In the genomic region with DNA sequence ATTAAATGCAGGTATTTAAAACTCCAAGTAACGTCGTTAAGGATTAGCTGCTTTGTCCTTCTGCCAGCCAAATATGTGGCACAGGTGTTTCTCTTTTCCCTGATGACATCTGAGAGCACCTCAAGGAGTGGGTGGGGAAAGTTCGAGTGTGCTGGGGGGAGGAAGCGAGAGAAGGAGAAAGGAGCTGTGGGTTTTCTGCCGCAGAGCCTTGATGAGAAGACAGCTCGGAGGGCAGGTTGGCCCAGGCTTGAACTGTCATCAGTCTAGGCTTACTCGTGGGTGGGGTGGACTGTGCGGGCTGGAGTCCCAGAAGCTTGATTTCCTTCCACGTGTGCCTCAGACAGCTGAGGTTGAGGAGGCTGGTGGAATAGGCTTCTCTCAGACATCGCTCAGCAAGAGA, we compare ENCODE assay signal across 7 cellular contexts. TPM values are rescaled to one million over a fixed set of nuclear protein-coding genes. Genes with fewer than 3 reads are reported as not detected.
A peak's percentile ranks its signal among the peaks of the same experiment; 100 is the strongest.
DNase-seq lines count a peak whose midpoint lies in the region; ATAC-seq, FAIRE-seq and TF ChIP-seq lines count a peak whose summit lies in the region.

No MANE protein-coding gene starts in this region.

- TF ChIP-seq POLR2A in H54 (IDR thresholded peaks at IDR 0.05; ENCODE audit: low read depth, low read length), result no peak

- ATAC-seq in GM19372 (IDR thresholded peaks at IDR 0.05; ENCODE audit: low read depth, unreplicated experiment) (peak; percentile 83), HG03432 (IDR thresholded peaks at IDR 0.05; ENCODE audit: unreplicated experiment) (peak; percentile 60)
- ATAC-seq in stimulated activated naive CD8-positive, alpha-beta T cell treated with anti-CD3 and anti-CD28 coated beads, Interleukin-15, amount 100 ng/mL, for 72 hours, result peak; percentile 46

- H3K4me3 Mint-ChIP-seq in stimulated activated naive CD8-positive, alpha-beta T cell treated with anti-CD3 and anti-CD28 coated beads, Interleukin-15, amount 100 ng/mL, for 72 hours, result peak overlapping the region; percentile 80 to 85

- H3K4me1 Mint-ChIP-seq in stimulated activated naive CD8-positive, alpha-beta T cell treated with anti-CD3 and anti-CD28 coated beads, Interleukin-15, amount 100 ng/mL, for 72 hours, result peaks cover 100% of the 10 kb centered on the region

- H3K4me3 ChIP-seq in kidney (ENCODE audit: low read length in 2 of 2), result no peak overlapping the region

- no peaks in the 10 kb centered on the region for H3K36me3 ChIP-seq in kidney (ENCODE audit: control insufficient read depth in 1 of 2, insufficient read depth in 2 of 2, low read length in 2 of 2)

- intact Hi-C loops in kidney (cut with DNase I), result no loop called here

- peak overlapping the region; percentile 64 to 97 for H3K27ac Mint-ChIP-seq in stimulated activated naive CD8-positive, alpha-beta T cell treated with anti-CD3 and anti-CD28 coated beads, Interleukin-15, amount 100 ng/mL, for 72 hours

- peak overlapping the region; percentile 6 to 80 for H3K27ac ChIP-seq in kidney (ENCODE audit: low read depth in 2 of 2, low read length in 2 of 2)

- H3K9me3 ChIP-seq in kidney (ENCODE audit: control insufficient read depth in 1 of 2, low read length in 2 of 2), result no peaks in the 10 kb centered on the region

- no peak for TF ChIP-seq CTCF in kidney (IDR thresholded peaks at IDR 0.05; ENCODE audit: borderline replicate concordance, extremely low read depth, insufficient read depth)

- no peaks in the 10 kb centered on the region for H3K27me3 Mint-ChIP-seq in stimulated activated naive CD8-positive, alpha-beta T cell treated with anti-CD3 and anti-CD28 coated beads, Interleukin-15, amount 100 ng/mL, for 72 hours

- H3K9ac ChIP-seq in kidney (ENCODE audit: low read length in 2 of 2), result no peak overlapping the region

- FAIRE-seq in kidney (lab: Jason Lieb, UNC) (no peak), H54 (lab: Jason Lieb, UNC) (no peak)

- H3K4me1 ChIP-seq in kidney (ENCODE audit: control insufficient read depth in 1 of 2, insufficient read depth in 1 of 2, low read depth in 1 of 2, low read length in 2 of 2), result peaks cover 14 to 18% of the 10 kb centered on the region in 2 donors

- peak; percentile 85 for DNase-seq in activated CD8-positive, alpha-beta memory T cell treated with anti-CD3 and anti-CD28 coated beads for 24 hours
- DNase-seq in kidney (no peak), NCI-H774 (lab: John Stamatoyannopoulos, UW) (no peak), H54 (ENCODE audit: insufficient read length, low spot score) (no peak)
- DNase-seq in stimulated activated naive CD8-positive, alpha-beta T cell treated with anti-CD3 and anti-CD28 coated beads, Interleukin-15, amount 100 ng/mL, for 72 hours, result peak; percentile 73 to 85

- H3K9me3 Mint-ChIP-seq in stimulated activated naive CD8-positive, alpha-beta T cell treated with anti-CD3 and anti-CD28 coated beads, Interleukin-15, amount 100 ng/mL, for 72 hours, result no peaks in the 10 kb centered on the region

RNA-seq across cellular contexts. Expression of gene SORL1, which starts 15.9 kb away (rescaled TPM):
- total RNA-seq in kidney, result 74.2 TPM
- 15.2 TPM for polyA plus RNA-seq in kidney (ENCODE audit: insufficient read depth, low read depth, low replicate concordance)

Comparison
In these comparisons a context has a peak if more than half of its experiments do, and no peak if none do; other contexts are left out.
1. DNase-seq: peak in activated CD8-positive, alpha-beta memory T cell treated with anti-CD3 and anti-CD28 coated beads for 24 hours (single experiment) and stimulated activated naive CD8-positive, alpha-beta T cell treated with anti-CD3 and anti-CD28 coated beads, Interleukin-15, amount 100 ng/mL, for 72 hours (2 of 2); none in kidney (single experiment), NCI-H774 (single experiment) and H54 (single experiment).
2. Peak in every context shown above with its lines, with median percentiles within 50 percentile points of each other: ATAC-seq.